Comparison of ENCODE assay signal across 9 cellular contexts in the genomic region with DNA sequence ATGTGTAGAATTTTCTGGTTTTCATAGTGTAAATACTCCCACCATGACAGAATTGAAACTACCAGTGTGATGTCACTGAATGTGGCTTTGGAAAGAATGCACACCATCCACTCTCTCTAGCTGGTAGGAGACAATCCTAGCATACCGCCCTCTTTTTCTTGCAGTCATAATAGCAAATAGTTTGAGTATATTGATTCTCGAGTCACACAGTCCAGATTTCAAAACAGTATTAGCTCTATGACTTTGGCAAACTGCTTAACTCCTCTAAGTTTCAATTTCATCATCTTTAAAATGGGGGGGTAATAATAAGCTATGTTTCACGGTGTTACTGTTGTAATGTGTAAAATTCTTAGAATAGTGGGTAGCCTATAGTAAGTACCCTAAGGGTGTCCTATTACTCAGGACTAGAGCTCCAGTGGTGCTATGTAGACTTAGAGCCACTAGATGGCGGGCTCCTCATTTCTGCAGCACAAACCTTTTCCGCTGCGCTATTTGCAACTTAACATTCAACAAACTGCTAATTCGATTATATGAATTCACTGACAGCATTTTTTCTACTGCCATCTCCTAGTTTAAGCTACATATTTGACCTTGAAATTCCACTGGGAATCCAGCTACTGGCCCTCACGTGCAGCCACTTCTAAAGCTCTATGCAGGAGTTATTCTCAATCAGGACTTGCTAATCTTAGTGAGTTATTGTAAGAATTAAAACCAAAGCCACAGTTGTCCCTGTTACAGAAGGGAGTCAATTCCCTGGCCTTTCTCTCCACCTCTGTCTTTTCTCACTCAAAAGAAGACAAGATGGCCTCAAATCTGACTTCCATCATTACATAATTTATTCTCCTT. TPM values are rescaled to one million over a fixed set of nuclear protein-coding genes. Genes with fewer than 3 reads are reported as not detected.
A peak's percentile ranks its signal among the peaks of the same experiment; 100 is the strongest.
DNase-seq lines count a peak whose midpoint lies in the region; ATAC-seq, FAIRE-seq and TF ChIP-seq lines count a peak whose summit lies in the region.
"Had no signal": no experiment of that assay in that cellular context is flagged by ENCODE, and none has a peak within 500 bp of the region (broad histone marks: within the 10 kb centered on the region; RNA-seq: fewer than 3 reads in every experiment).

No MANE protein-coding gene starts in this region.

- H3F3A ChIP-seq in OCI-LY1 (ENCODE audit: insufficient read depth, low read length) = no peaks in the 10 kb centered on the region
- no peaks in the 10 kb centered on the region for H3F3A ChIP-seq in neural cell (ENCODE audit: insufficient read depth, low read length, poor library complexity, severe bottlenecking)

- peak; percentile 93 for TF ChIP-seq RAD21 in neural cell (conservative IDR thresholded peaks at IDR 0.05)

- no peak for TF ChIP-seq EP300 in neural cell (conservative IDR thresholded peaks at IDR 0.05; ENCODE audit: poor library complexity, severe bottlenecking)

- no peak overlapping the region for H3K9ac ChIP-seq in OCI-LY1 (ENCODE audit: low read length)
- H3K9ac ChIP-seq in fibroblast of lung (ENCODE audit: insufficient read depth, low read length) = no peak overlapping the region
- H3K9ac ChIP-seq in neural cell (ENCODE audit: low read length) = no peak overlapping the region

- H3K27me3 ChIP-seq in OCI-LY1 (ENCODE audit: insufficient read depth, low read length) = no peaks in the 10 kb centered on the region
- H3K27me3 ChIP-seq in fibroblast of lung (ENCODE audit: control insufficient read depth, insufficient read depth, low read length) = no peaks in the 10 kb centered on the region
- H3K27me3 ChIP-seq in neural cell (ENCODE audit: insufficient read depth, low read depth, low read length) = no peaks in the 10 kb centered on the region

- H3K79me2 ChIP-seq in OCI-LY1 (ENCODE audit: insufficient read depth, low read length) (no peaks in the 10 kb centered on the region), fibroblast of lung (ENCODE audit: control insufficient read depth, insufficient read depth, low read length) (no peaks in the 10 kb centered on the region), neural cell (replicated peaks; ENCODE audit: insufficient read depth, low read length) (no peaks in the 10 kb centered on the region)

- H4K20me1 ChIP-seq in OCI-LY1 (ENCODE audit: insufficient read depth, low read length) = no peaks in the 10 kb centered on the region
- H4K20me1 ChIP-seq in fibroblast of lung (ENCODE audit: control insufficient read depth, extremely low read depth, insufficient read depth, low read length) = no peaks in the 10 kb centered on the region
- no peaks in the 10 kb centered on the region for H4K20me1 ChIP-seq in neural cell (ENCODE audit: insufficient read depth)

- no peak for FAIRE-seq in HTR-8/SVneo (lab: Jason Lieb, UNC)

- H3K36me3 ChIP-seq in OCI-LY1 (ENCODE audit: insufficient read depth, low read length) = no peaks in the 10 kb centered on the region
- no peaks in the 10 kb centered on the region for H3K36me3 ChIP-seq in fibroblast of lung (ENCODE audit: control insufficient read depth, insufficient read depth, low read length)
- no peaks in the 10 kb centered on the region for H3K36me3 ChIP-seq in neural cell (ENCODE audit: insufficient read depth, low read length)

- H3K4me1 ChIP-seq in OCI-LY1 (ENCODE audit: insufficient read depth, low read length, severe bottlenecking) = no peaks in the 10 kb centered on the region
- peaks cover 2% of the 10 kb centered on the region for H3K4me1 ChIP-seq in fibroblast of lung (ENCODE audit: control insufficient read depth, extremely low read depth, insufficient read depth, low read length)

- no peaks in the 10 kb centered on the region for H3K9me2 ChIP-seq in OCI-LY1 (ENCODE audit: low read depth, low read length)
- H3K9me2 ChIP-seq in neural cell (ENCODE audit: insufficient read depth, low read length) = no peaks in the 10 kb centered on the region

- DNase-seq in DMS114 treated with DMSO at 0.1 percent for 48 hours (lab: John Stamatoyannopoulos, UW; ENCODE audit: unreplicated experiment) (peak; percentile 57), HTR-8/SVneo (ENCODE audit: insufficient read length, low spot score) (peak; percentile 44), activated T-cell treated with anti-CD3 and anti-CD28 coated beads for 48 hours (ENCODE audit: low read depth) (peak; percentile 47), fibroblast of lung (ENCODE audit: low read depth in 2 of 2) (peak; percentile 81 to 90), stromal cell of bone marrow (ENCODE audit: low read depth) (peak; percentile 65)

- H3K9me3 ChIP-seq in OCI-LY1 (ENCODE audit: low read length) (no peaks in the 10 kb centered on the region), fibroblast of lung (ENCODE audit: control insufficient read depth, insufficient read depth, low read depth, low read length) (no peaks in the 10 kb centered on the region), neural cell (ENCODE audit: low read length) (peaks cover 4% of the 10 kb centered on the region)

- H3K27ac ChIP-seq in OCI-LY1 (ENCODE audit: low read depth, low read length, poor library complexity, severe bottlenecking) (no peak overlapping the region), fibroblast of lung (ENCODE audit: insufficient read depth, low read length) (no peak overlapping the region), neural cell (ENCODE audit: low read length) (no peak overlapping the region)

- ATAC-seq in GM21381 (IDR thresholded peaks at IDR 0.05; ENCODE audit: unreplicated experiment) = peak; percentile 96

- no peak overlapping the region for H3K4me2 ChIP-seq in OCI-LY1 (ENCODE audit: low read length)
- peak overlapping the region; percentile 1 for H3K4me2 ChIP-seq in fibroblast of lung (ENCODE audit: extremely low read depth, insufficient read depth, low read length)
- H3K4me2 ChIP-seq in neural cell (ENCODE audit: low read length) = no peak overlapping the region

- TF ChIP-seq CTCF in OCI-LY1 (IDR thresholded peaks at IDR 0.05; ENCODE audit: low read length) (peak; percentile 97), fibroblast of lung (conservative IDR thresholded peaks at IDR 0.05 in 1 of 2, IDR thresholded peaks at IDR 0.05 in 1 of 2; ENCODE audit: low read depth in 1 of 2, low read length in 2 of 2) (peak; percentile 87 to 89), neural cell (IDR thresholded peaks at IDR 0.05; ENCODE audit: poor library complexity, severe bottlenecking) (peak; percentile 93)

- H2AFZ ChIP-seq in OCI-LY1 (ENCODE audit: low read length) = no peak overlapping the region
- no peak overlapping the region for H2AFZ ChIP-seq in fibroblast of lung (ENCODE audit: low read length)
- H2AFZ ChIP-seq in neural cell (ENCODE audit: low read depth, low read length) = no peak overlapping the region

- H3K4me3 ChIP-seq in OCI-LY1 (ENCODE audit: low read depth, low read length, poor library complexity, severe bottlenecking) (no peak overlapping the region), fibroblast of lung (replicated peaks in 1 of 4; ENCODE audit: control extremely low read depth in 1 of 4, insufficient read depth in 1 of 4, low read depth in 3 of 4, low read length in 4 of 4) (no peak overlapping the region), neural cell (ENCODE audit: low read length) (no peak overlapping the region)

TF ChIP-seq in neural cell, 6 proteins besides CTCF, POLR2A, EP300 and RAD21:
- peak; percentile 93 for TF ChIP-seq SMC3 (conservative IDR thresholded peaks at IDR 0.05; ENCODE audit: poor library complexity)
- no peak for TF ChIP-seq EZH2 (IDR thresholded peaks at IDR 0.05; ENCODE audit: borderline replicate concordance, insufficient read depth, low read length, poor library complexity, severe bottlenecking)
- peak; percentile 28 for TF ChIP-seq MXI1 (conservative IDR thresholded peaks at IDR 0.05; ENCODE audit: poor library complexity, severe bottlenecking)
- no peak for TF ChIP-seq TAF1 (IDR thresholded peaks at IDR 0.05; ENCODE audit: low read depth)

RNA-seq across cellular contexts. Expression of a gene that starts 18.7 kb away (rescaled TPM):
- not detected in 2 replicates for total RNA-seq in fibroblast of lung
- polyA plus RNA-seq in fibroblast of lung = not detected in 2 replicates
- not detected in 2 replicates for polyA plus RNA-seq in fibroblast of lung (2012)
- polyA minus RNA-seq in fibroblast of lung (ENCODE audit: low replicate concordance) = not detected in 2 replicates
- polyA plus RNA-seq in neural cell = not detected in 2 replicates
- not detected in 2 replicates for polyA minus RNA-seq in neural cell
- polyA plus RNA-seq: esophagus had no signal

RNA-seq across cellular contexts. Expression of a gene that starts 22.7 kb away (rescaled TPM):
- 88.6 and 110 TPM in 2 replicates for total RNA-seq in fibroblast of lung
- polyA plus RNA-seq in fibroblast of lung (131 and 132 TPM in 2 replicates), neural cell (12.8 and 16.5 TPM in 2 replicates)
- 128 and 137 TPM in 2 replicates for polyA plus RNA-seq in fibroblast of lung (2012)
- polyA minus RNA-seq in fibroblast of lung (ENCODE audit: low replicate concordance) (85.5 and 87.2 TPM in 2 replicates), neural cell (6.8 and 10.8 TPM in 2 replicates)

RNA-seq across cellular contexts. Expression of a gene that starts 44.2 kb away (rescaled TPM):
- total RNA-seq in fibroblast of lung = under 0.01 TPM in 1 of 2 replicates, not detected in the other
- polyA plus RNA-seq in fibroblast of lung (not detected in 2 replicates), neural cell (not detected in 2 replicates)
- polyA plus RNA-seq in fibroblast of lung (2012) = 0.24 TPM in 1 of 2 replicates, not detected in the other
- polyA minus RNA-seq in fibroblast of lung (ENCODE audit: low replicate concordance) (not detected in 2 replicates), neural cell (not detected in 2 replicates)

RNA-seq across cellular contexts. Expression of a gene that starts 47.6 kb away (rescaled TPM):
- 8.5 and 9.4 TPM in 2 replicates for total RNA-seq in fibroblast of lung
- 22.6 and 33.6 TPM in 2 replicates for polyA plus RNA-seq in fibroblast of lung
- 11.1 and 16.4 TPM in 2 replicates for polyA plus RNA-seq in fibroblast of lung (2012)
- 31.4 and 118 TPM in 2 replicates for polyA minus RNA-seq in fibroblast of lung (ENCODE audit: low replicate concordance)
- 9.0 and 15.8 TPM in 2 replicates for polyA plus RNA-seq in neural cell
- 20.4 and 31.4 TPM in 2 replicates for polyA minus RNA-seq in neural cell

RNA-seq across cellular contexts. Expression of a gene that starts 57.3 kb away (rescaled TPM):
- not detected in 2 replicates for total RNA-seq in fibroblast of lung
- polyA plus RNA-seq in fibroblast of lung (not detected in 2 replicates), neural cell (not detected in 2 replicates)
- not detected in 2 replicates for polyA plus RNA-seq in fibroblast of lung (2012)
- polyA minus RNA-seq in fibroblast of lung (ENCODE audit: low replicate concordance) (not detected in 2 replicates), neural cell (not detected in 2 replicates)
- polyA plus RNA-seq: esophagus had no signal
